ENCODE assay signal across 15 cellular contexts in genomic region chr10:16943301-16944080, GRCh38.
DNase-seq lines count a peak whose midpoint lies in the region; ATAC-seq, FAIRE-seq and TF ChIP-seq lines count a peak whose summit lies in the region.
"Had no signal": no experiment of that assay in that cellular context is flagged by ENCODE, and none has a peak within 500 bp of the region (broad histone marks: within the 10 kb centered on the region; RNA-seq: fewer than 3 reads in every experiment).

No MANE protein-coding gene starts in this region.

- H3K4me1 ChIP-seq in astrocyte (ENCODE audit: insufficient read depth, low read length) (peaks cover 13% of the 10 kb centered on the region), hepatocyte (ENCODE audit: insufficient read depth) (peaks cover 3% of the 10 kb centered on the region), PC-9 (replicated peaks; ENCODE audit: insufficient read depth) (no peaks in the 10 kb centered on the region)

- no peak overlapping the region for H3K9ac ChIP-seq in astrocyte (ENCODE audit: low read length)

- TF ChIP-seq CTCF in astrocyte (IDR thresholded peaks at IDR 0.05; ENCODE audit: insufficient read depth, low read depth, low read length) = no peak
- peak; percentile 27 for TF ChIP-seq CTCF in hepatocyte (IDR thresholded peaks at IDR 0.05; ENCODE audit: poor library complexity)
- no peak for TF ChIP-seq CTCF in PC-9 (conservative IDR thresholded peaks at IDR 0.05)

- H3K36me3 ChIP-seq in astrocyte (ENCODE audit: insufficient read depth, low read length) (no peaks in the 10 kb centered on the region), hepatocyte (replicated peaks; ENCODE audit: insufficient read depth, low read depth) (no peaks in the 10 kb centered on the region), PC-9 (ENCODE audit: low read depth) (no peaks in the 10 kb centered on the region)

- H2AFZ ChIP-seq in astrocyte (ENCODE audit: low read depth, low read length) (no peak overlapping the region), hepatocyte (no peak overlapping the region), PC-9 (no peak overlapping the region)

- H3F3A ChIP-seq in PC-9 (ENCODE audit: insufficient read depth, low read depth) = no peaks in the 10 kb centered on the region

- no peaks in the 10 kb centered on the region for H4K20me1 ChIP-seq in astrocyte (ENCODE audit: insufficient read depth, low read length)
- H4K20me1 ChIP-seq in hepatocyte (ENCODE audit: insufficient read depth, poor library complexity, severe bottlenecking) = no peaks in the 10 kb centered on the region
- H4K20me1 ChIP-seq in PC-9 (ENCODE audit: insufficient read depth) = no peaks in the 10 kb centered on the region

- BruUV-seq in PC-9 (replicated peaks; lab: Mats Ljungman, UMichigan) = no TSS peak

- peak; percentile 69 for FAIRE-seq in H54 (lab: Jason Lieb, UNC)
- FAIRE-seq in astrocyte (lab: Jason Lieb, UNC) = no peak
- FAIRE-seq: HepG2 had no signal

- POLR2A ChIA-PET in PC-9 (lab: Charles Lee; ENCODE audit: unreplicated experiment) = no interaction called here

- no peak overlapping the region for H3K4me3 ChIP-seq in astrocyte (ENCODE audit: insufficient read depth, low read depth, low read length)
- no peak overlapping the region for H3K4me3 ChIP-seq in hepatocyte
- H3K4me3 ChIP-seq in PC-9 = no peak overlapping the region

- no peaks in the 10 kb centered on the region for H3K27me3 Mint-ChIP-seq in astrocyte (ENCODE audit: low read depth, unreplicated experiment)

- H3K4me2 ChIP-seq in astrocyte (ENCODE audit: low read length) (peak overlapping the region; percentile 27), hepatocyte (peak overlapping the region; percentile 35), PC-9 (no peak overlapping the region)

- H3K4me3 Mint-ChIP-seq in astrocyte (ENCODE audit: unreplicated experiment) = no peak overlapping the region
- H3K4me3 Mint-ChIP-seq: T-helper 2 cell treated with Interferon-gamma antibody and Interleukin-4, amounts not matched to agents 5 μg/mL and 100 μg/mL, for 36 hours had no signal

- peaks cover 3% of the 10 kb centered on the region for H3K36me3 Mint-ChIP-seq in astrocyte (ENCODE audit: low read depth, unreplicated experiment)

- no peaks in the 10 kb centered on the region for H3K9me3 ChIP-seq in astrocyte (ENCODE audit: insufficient read depth, low read depth, low read length)
- H3K9me3 ChIP-seq in hepatocyte (ENCODE audit: low read depth) = no peaks in the 10 kb centered on the region
- no peaks in the 10 kb centered on the region for H3K9me3 ChIP-seq in PC-9 (ENCODE audit: insufficient read depth, low read depth)

- TF ChIP-seq POLR2A in H54 (IDR thresholded peaks at IDR 0.05; ENCODE audit: low read depth, low read length) = no peak

- peaks cover 2% of the 10 kb centered on the region for H3K9me3 Mint-ChIP-seq in astrocyte (ENCODE audit: unreplicated experiment)
- H3K9me3 Mint-ChIP-seq: activated T-helper 2 cell treated with anti-CD3 and anti-CD28 coated beads, Interferon-gamma antibody, Interleukin-2, Interleukin-4, amounts not matched to agents 10 μg/mL and 5 μg/mL and 100 μg/mL, durations not matched to agents 14 hours and 24 hours and 36 hours; T-helper 2 cell treated with Interferon-gamma antibody and Interleukin-4, amounts not matched to agents 5 μg/mL and 100 μg/mL, for 36 hours had no signal

- peaks cover 8% of the 10 kb centered on the region for H3K4me1 Mint-ChIP-seq in astrocyte (ENCODE audit: low read depth, unreplicated experiment)

- ATAC-seq in HG02623 (IDR thresholded peaks at IDR 0.05; ENCODE audit: unreplicated experiment) = no peak
- ATAC-seq: HepG2; stimulated activated naive CD8-positive, alpha-beta T cell treated with anti-CD3 and anti-CD28 coated beads, Interleukin-15, Interleukin-2, amounts not matched to agents 100 U/mL and 50 U/mL, for 24 hours had no signal

- no peak for DNase-seq in H54 (ENCODE audit: insufficient read length, low spot score)
- DNase-seq in astrocyte (ENCODE audit: low read depth) = no peak
- peak; percentile 9 for DNase-seq in hepatocyte (ENCODE audit: low spot score)
- peak; percentile 20 for DNase-seq in superior temporal gyrus (ENCODE audit: extremely low spot score)
- DNase-seq in stimulated activated CD4-positive, alpha-beta T cell treated with anti-CD3 and anti-CD28 coated beads, Interleukin-2, amount 100 ng/mL, for 48 hours = no peak
- DNase-seq in GM03348 (ENCODE audit: low spot score) = no peak
- DNase-seq in PC-9 = no peak
- DNase-seq: activated CD4-positive, alpha-beta T cell treated with anti-CD3 and anti-CD28 coated beads, Interleukin-2, amount 50 U/mL, for 48 hours; caudate nucleus; NCI-H1417; stimulated activated naive CD8-positive, alpha-beta T cell treated with anti-CD3 and anti-CD28 coated beads, Interleukin-15, Interleukin-2, amounts not matched to agents 100 U/mL and 50 U/mL, for 24 hours had no signal

- H3K27me3 ChIP-seq in astrocyte (ENCODE audit: insufficient read depth, low read length) = no peaks in the 10 kb centered on the region
- H3K27me3 ChIP-seq in hepatocyte = no peaks in the 10 kb centered on the region
- no peaks in the 10 kb centered on the region for H3K27me3 ChIP-seq in PC-9 (ENCODE audit: insufficient read depth, low read depth)

- no peak overlapping the region for H3K27ac Mint-ChIP-seq in astrocyte (ENCODE audit: unreplicated experiment)
- H3K27ac Mint-ChIP-seq: activated T-helper 2 cell treated with anti-CD3 and anti-CD28 coated beads, Interferon-gamma antibody, Interleukin-2, Interleukin-4, amounts not matched to agents 10 μg/mL and 5 μg/mL and 100 μg/mL, durations not matched to agents 14 hours and 24 hours and 36 hours; T-helper 2 cell treated with Interferon-gamma antibody and Interleukin-4, amounts not matched to agents 5 μg/mL and 100 μg/mL, for 36 hours had no signal

- H3K79me2 ChIP-seq in astrocyte (ENCODE audit: insufficient read depth, low read length) (no peaks in the 10 kb centered on the region), hepatocyte (no peaks in the 10 kb centered on the region), PC-9 (ENCODE audit: low read depth) (no peaks in the 10 kb centered on the region)

- intact Hi-C loops in PC-9 (cut with micrococcal nuclease; ENCODE audit: unreplicated experiment) = no loop called here

- H3K27ac ChIP-seq in astrocyte (ENCODE audit: low read depth, low read length) (no peak overlapping the region), hepatocyte (peak overlapping the region; percentile 84), PC-9 (no peak overlapping the region)

- H3K9me2 ChIP-seq in hepatocyte (replicated peaks; ENCODE audit: insufficient read depth) (no peaks in the 10 kb centered on the region), PC-9 (ENCODE audit: insufficient read depth) (no peaks in the 10 kb centered on the region)

- 61% methylated on average over 7 of the region's 7 CpGs for WGBS in hepatocyte (ENCODE audit: low lambda C conversion rate, missing lambda C conversion rate)

- CTCF ChIA-PET in PC-9 (lab: Charles Lee) = no interaction called here

Comparison
In these comparisons a context has a peak if more than half of its experiments do, and no peak if none do; other contexts are left out.
1. DNase-seq: peak in hepatocyte (single experiment) and superior temporal gyrus (single experiment); none in H54 (single experiment), astrocyte (single experiment), stimulated activated CD4-positive, alpha-beta T cell treated with anti-CD3 and anti-CD28 coated beads, Interleukin-2, amount 100 ng/mL, for 48 hours (0 of 2), GM03348 (single experiment) and PC-9 (0 of 2).